ENCODE assay signal across 11 cellular contexts in genomic region chr6:25193147-25193864, GRCh38.
DNase-seq lines count a peak whose midpoint lies in the region; ATAC-seq and TF ChIP-seq lines count a peak whose summit lies in the region.
"Had no signal": no experiment of that assay in that cellular context is flagged by ENCODE, and none has a peak within 500 bp of the region (broad histone marks: within the 10 kb centered on the region; RNA-seq: fewer than 3 reads in every experiment).

No MANE protein-coding gene starts in this region.

- H3K27me3 ChIP-seq in rectal smooth muscle tissue (ENCODE audit: control insufficient read depth, insufficient read depth, low read length) (no peaks in the 10 kb centered on the region), dorsolateral prefrontal cortex (no peaks in the 10 kb centered on the region)

- no peaks in the 10 kb centered on the region for H3K36me3 Mint-ChIP-seq in Calu3 (ENCODE audit: insufficient read depth, unreplicated experiment)
- H3K36me3 Mint-ChIP-seq: activated naive CD8-positive, alpha-beta T cell had no signal

- peaks cover 27% of the 10 kb centered on the region for H3K4me1 Mint-ChIP-seq in Calu3 (ENCODE audit: low read depth, unreplicated experiment)

- intact Hi-C loops in Calu3 (cut with micrococcal nuclease; ENCODE audit: unreplicated experiment): no loop called here
- intact Hi-C loops in dorsolateral prefrontal cortex (cut with DNase I): no loop called here

- no TSS peak for BruUV-seq in Calu3 (replicated peaks; lab: Mats Ljungman, UMichigan)

- H3K9me3 Mint-ChIP-seq in Calu3 (ENCODE audit: low read depth, unreplicated experiment): no peaks in the 10 kb centered on the region

- H3K36me3 ChIP-seq in SK-N-MC (ENCODE audit: insufficient read depth, low read length) (no peaks in the 10 kb centered on the region), rectal smooth muscle tissue (ENCODE audit: control insufficient read depth, insufficient read depth, low read length) (no peaks in the 10 kb centered on the region)

- H3K9ac ChIP-seq in SK-N-MC (ENCODE audit: insufficient read length) (peak overlapping the region; percentile 68), rectal smooth muscle tissue (ENCODE audit: low read length) (no peak overlapping the region)

- H3K4me3 Mint-ChIP-seq in Calu3 (ENCODE audit: low read depth, unreplicated experiment): peak overlapping the region; percentile 27
- H3K4me3 Mint-ChIP-seq: activated naive CD8-positive, alpha-beta T cell had no signal

- H3K4me3 ChIP-seq in SK-N-MC: peak overlapping the region; percentile 66
- peak overlapping the region; percentile 12 for H3K4me3 ChIP-seq in fibroblast of villous mesenchyme (ENCODE audit: low read depth, low read length)
- no peak overlapping the region for H3K4me3 ChIP-seq in rectal smooth muscle tissue (ENCODE audit: low read length)
- no peak overlapping the region for H3K4me3 ChIP-seq in dorsolateral prefrontal cortex

- H3K27ac ChIP-seq in SK-N-MC (peak overlapping the region; percentile 97), rectal smooth muscle tissue (ENCODE audit: low read depth, low read length) (peak overlapping the region; percentile 78), dorsolateral prefrontal cortex (peak overlapping the region in 27 of 59 donors; percentile 1 to 64 (median 38))

- no peaks in the 10 kb centered on the region for H3K9me3 ChIP-seq in SK-N-MC (ENCODE audit: low read depth, low read length)

- TF ChIP-seq CTCF in Calu3 (IDR thresholded peaks at IDR 0.05; ENCODE audit: unreplicated experiment) (no peak), fibroblast of villous mesenchyme (IDR thresholded peaks at IDR 0.05; ENCODE audit: insufficient read depth, low read depth, low read length) (no peak), dorsolateral prefrontal cortex (IDR thresholded peaks at IDR 0.05 in 54 of 56, conservative IDR thresholded peaks at IDR 0.05 in 2 of 56; ENCODE audit: low read depth in 1 of 56, partially characterized antibody in 56 of 56) (no peak)

- H3K27me3 Mint-ChIP-seq in Calu3 (ENCODE audit: unreplicated experiment): no peaks in the 10 kb centered on the region

- ATAC-seq in stimulated activated naive CD8-positive, alpha-beta T cell treated with anti-CD3 and anti-CD28 coated beads, Interleukin-15, Interleukin-2, amounts not matched to agents 100 U/mL and 50 U/mL, for 24 hours: no peak

- peak overlapping the region; percentile 27 for H3K27ac Mint-ChIP-seq in Calu3 (ENCODE audit: unreplicated experiment)
- H3K27ac Mint-ChIP-seq: activated naive CD8-positive, alpha-beta T cell had no signal

- H3K4me1 ChIP-seq in rectal smooth muscle tissue (ENCODE audit: control insufficient read depth, insufficient read depth, low read length): no peaks in the 10 kb centered on the region

- CTCF ChIA-PET in Calu3 (lab: Charles Lee): interaction anchor here (0.6 to 3.1 kb wide), 21 partner anchors 9 to 705 kb away, joined by 3 to 33 read pairs (median 5); partner anchors contain the start of gene CARMIL1

- DNase-seq in Calu3 (peak; percentile 76), SK-N-MC (ENCODE audit: low read depth, low spot score) (no peak), fibroblast of villous mesenchyme (ENCODE audit: low read depth) (peak; percentile 99), NCI-H1048 (lab: John Stamatoyannopoulos, UW) (no peak), dorsolateral prefrontal cortex (no peak), hypothalamus (lab: John Stamatoyannopoulos, UW) (no peak)
- DNase-seq in stimulated activated naive CD8-positive, alpha-beta T cell treated with anti-CD3 and anti-CD28 coated beads, Interleukin-15, Interleukin-2, amounts not matched to agents 100 U/mL and 50 U/mL, for 24 hours: no peak
- DNase-seq: OCI-M1; stimulated activated CD4-positive, alpha-beta T cell treated with anti-CD3 and anti-CD28 coated beads, Interleukin-12 subunit alpha, Interleukin-12 subunit beta, amount 100 ng/mL, for 4 hours had no signal

Comparison
In these comparisons a context has a peak if more than half of its experiments do, and no peak if none do; other contexts are left out.
1. DNase-seq: peak in Calu3 (single experiment) and fibroblast of villous mesenchyme (single experiment); none in SK-N-MC (single experiment), NCI-H1048 (single experiment), dorsolateral prefrontal cortex (0 of 10), stimulated activated naive CD8-positive, alpha-beta T cell treated with anti-CD3 and anti-CD28 coated beads, Interleukin-15, Interleukin-2, amounts not matched to agents 100 U/mL and 50 U/mL, for 24 hours (single experiment) and hypothalamus (0 of 51).
2. H3K4me3 ChIP-seq: peak in SK-N-MC (single experiment) and fibroblast of villous mesenchyme (single experiment); none in rectal smooth muscle tissue (single experiment) and dorsolateral prefrontal cortex (0 of 59).